Comparison of ENCODE assay signal across 19 cellular contexts in genomic region chr20:58667975-58668374, GRCh38.
"Had no signal": no experiment of that assay in that cellular context is flagged by ENCODE, and none has a peak within 500 bp of the region (broad histone marks: within the 10 kb centered on the region; RNA-seq: fewer than 3 reads in every experiment).

No MANE protein-coding gene starts in this region.

- DNase-seq: activated CD4-positive, CD25-positive, alpha-beta regulatory T cell; activated CD8-positive, alpha-beta memory T cell treated with anti-CD3 and anti-CD28 coated beads, Interleukin-2, amount 10 ng/mL, durations not matched to agents 7 days and 5 days; activated naive CD4-positive, alpha-beta T cell treated with anti-CD3 and anti-CD28 coated beads, Interleukin-2, amount 50 U/mL, for 16 hours; amygdala; cortex of kidney; effector CD8-positive, alpha-beta T cell; left colon; mammary epithelial cell; mucosa of descending colon; natural killer cell; nucleus accumbens; right lobe of liver; T-helper 2 cell; tibial artery had no signal

- H3K4me3 Mint-ChIP-seq: activated CD8-positive, alpha-beta memory T cell treated with anti-CD3 and anti-CD28 coated beads, Interleukin-2, amount 10 ng/mL, durations not matched to agents 7 days and 5 days; brain; central memory CD8-positive, alpha-beta T cell; natural killer cell; stimulated activated memory B cell treated with anti-CD40 and anti-IgM and Interleukin-4, amounts not matched to agents 10 μg/mL and 1 μg/mL and 100 μg/mL, for 72 hours had no signal

- H3K36me3 Mint-ChIP-seq: natural killer cell had no signal

- H3K27me3 ChIP-seq: right lobe of liver, tibial artery had no signal

- H3K9me3 ChIP-seq: mucosa of descending colon, prostate gland, right lobe of liver, tibial artery had no signal

- H3K27ac Mint-ChIP-seq: activated CD8-positive, alpha-beta memory T cell treated with anti-CD3 and anti-CD28 coated beads, Interleukin-2, amount 10 ng/mL, durations not matched to agents 7 days and 5 days; stimulated activated memory B cell treated with anti-CD40 and anti-IgM and Interleukin-4, amounts not matched to agents 10 μg/mL and 1 μg/mL and 100 μg/mL, for 72 hours had no signal

- H3K4me1 ChIP-seq: prostate gland, right lobe of liver, tibial artery had no signal

- H3K27ac ChIP-seq: epithelial cell of prostate, prostate gland, right lobe of liver, tibial artery had no signal

- H3K9me3 Mint-ChIP-seq: brain; central memory CD8-positive, alpha-beta T cell; natural killer cell; stimulated activated memory B cell treated with anti-CD40 and anti-IgM and Interleukin-4, amounts not matched to agents 10 μg/mL and 1 μg/mL and 100 μg/mL, for 72 hours had no signal

- H3K27me3 Mint-ChIP-seq: activated CD8-positive, alpha-beta memory T cell treated with anti-CD3 and anti-CD28 coated beads, Interleukin-2, amount 10 ng/mL, durations not matched to agents 7 days and 5 days; brain; central memory CD8-positive, alpha-beta T cell; stimulated activated memory B cell treated with anti-CD40 and anti-IgM and Interleukin-4, amounts not matched to agents 10 μg/mL and 1 μg/mL and 100 μg/mL, for 72 hours had no signal

- H3K4me3 ChIP-seq: mucosa of descending colon, prostate gland, right lobe of liver, tibial artery had no signal

- ATAC-seq: activated CD8-positive, alpha-beta memory T cell treated with anti-CD3 and anti-CD28 coated beads, Interleukin-2, amount 10 ng/mL, durations not matched to agents 7 days and 5 days; left colon; mucosa of descending colon; natural killer cell; right lobe of liver; stimulated activated memory B cell treated with anti-CD40 and anti-IgM and Interleukin-4, amounts not matched to agents 10 μg/mL and 1 μg/mL and 100 μg/mL, for 72 hours had no signal
